ENCODE assay signal across 34 cellular contexts in the genomic region with DNA sequence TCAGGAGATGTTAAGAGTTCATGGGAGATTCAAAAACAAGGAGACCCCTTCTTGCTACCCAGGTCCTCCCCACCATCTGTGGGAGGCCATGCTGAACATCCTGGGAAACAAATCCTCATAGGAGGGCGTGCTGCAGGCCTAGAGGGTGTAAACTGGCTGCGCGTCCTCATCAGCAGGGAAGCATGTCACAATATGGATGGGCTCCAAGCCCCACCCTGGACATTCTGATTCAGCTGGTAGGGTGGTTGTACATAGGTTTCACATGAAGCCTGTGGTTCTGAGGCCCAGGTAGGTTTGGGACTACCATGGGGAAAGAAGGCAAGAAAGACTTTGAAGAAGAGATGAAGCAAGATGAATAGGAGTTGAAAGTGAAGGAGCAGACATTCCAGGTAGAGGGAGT. TPM values are rescaled to one million over a fixed set of nuclear protein-coding genes. Genes with fewer than 3 reads are reported as not detected.
"Had no signal": no experiment of that assay in that cellular context is flagged by ENCODE, and none has a peak within 500 bp of the region (broad histone marks: within the 10 kb centered on the region; RNA-seq: fewer than 3 reads in every experiment).

No MANE protein-coding gene starts in this region.

- H3K27ac Mint-ChIP-seq: activated B cell treated with CpG ODN at 0.5 μM for 24 hours; activated CD8-positive, alpha-beta T cell treated with anti-CD3 and anti-CD28 coated beads for 36 hours; activated naive CD8-positive, alpha-beta T cell; activated T-helper 17 cell treated with anti-CD3 and anti-CD28 coated beads, Interleukin-2, amount 50 U/mL, for 72 hours; T-helper 17 cell; T-helper 2 cell treated with Interferon-gamma antibody and Interleukin-4, amounts not matched to agents 5 μg/mL and 100 μg/mL, for 36 hours had no signal

- H3K27me3 Mint-ChIP-seq: activated B cell treated with CpG ODN at 0.5 μM for 24 hours had no signal

- H3K36me3 Mint-ChIP-seq: activated naive CD8-positive, alpha-beta T cell had no signal

- ATAC-seq: activated CD4-positive, CD25-positive, alpha-beta regulatory T cell treated with anti-CD3 and anti-CD28 coated beads, Interleukin-2, amount 50 U/mL, for 24 hours; activated CD8-positive, alpha-beta T cell treated with anti-CD3 and anti-CD28 coated beads for 36 hours; activated T-cell treated with anti-CD3 and anti-CD28 coated beads, Interleukin-2, amount 50 U/mL, for 4 hours; activated T-helper 17 cell treated with anti-CD3 and anti-CD28 coated beads, Interleukin-2, amount 50 U/mL, for 72 hours; gastroesophageal sphincter; heart right ventricle; T-helper 17 cell had no signal

- H3K4me3 ChIP-seq: cardiac muscle cell, colonic mucosa, esophagus muscularis mucosa, gastroesophageal sphincter, heart right ventricle had no signal

- H3K4me1 ChIP-seq: colonic mucosa had no signal

- H3K9me3 ChIP-seq: colonic mucosa, esophagus muscularis mucosa, gastroesophageal sphincter, heart right ventricle had no signal

- H3K27ac ChIP-seq: brain microvascular endothelial cell, cardiac muscle cell, colonic mucosa, esophagus muscularis mucosa, gastroesophageal sphincter, heart right ventricle, WERI-Rb-1 had no signal

- H3K27me3 ChIP-seq: cardiac muscle cell, colonic mucosa had no signal

- H3K4me3 Mint-ChIP-seq: activated B cell treated with CpG ODN at 0.5 μM for 24 hours; activated CD8-positive, alpha-beta T cell treated with anti-CD3 and anti-CD28 coated beads for 36 hours; activated naive CD8-positive, alpha-beta T cell; activated T-cell treated with anti-CD3 and anti-CD28 coated beads, Interleukin-2, amount 50 U/mL, for 4 hours; activated T-helper 17 cell treated with anti-CD3 and anti-CD28 coated beads, Interleukin-2, amount 50 U/mL, for 72 hours; T-helper 17 cell; T-helper 2 cell treated with Interferon-gamma antibody and Interleukin-4, amounts not matched to agents 5 μg/mL and 100 μg/mL, for 36 hours had no signal

- FAIRE-seq: astrocyte, endometrium, endothelial cell of umbilical vein had no signal

- DNase-seq: activated B cell treated with CpG ODN at 0.5 μM for 24 hours; activated CD4-positive, alpha-beta T cell treated with anti-CD3 and anti-CD28 coated beads for 48 hours; activated CD4-positive, alpha-beta T cell treated with anti-CD3 and anti-CD28 coated beads, Interleukin-2, amount 50 U/mL, for 1 hour; activated CD4-positive, alpha-beta T cell treated with anti-CD3 and anti-CD28 coated beads, Interleukin-2, amount 50 U/mL, for 48 hours; activated CD8-positive, alpha-beta memory T cell treated with anti-CD3 and anti-CD28 coated beads for 24 hours; activated CD8-positive, alpha-beta T cell treated with anti-CD3 and anti-CD28 coated beads for 36 hours; activated effector memory CD4-positive, alpha-beta T cell treated with Interleukin-2 at 50 U/mL for 16 hours; activated gamma-delta T cell treated with Interleukin-2 at 50 U/mL for 16 hours; activated naive CD4-positive, alpha-beta T cell treated with anti-CD3 and anti-CD28 coated beads, Interleukin-2, amount 50 U/mL, for 16 hours; activated naive CD4-positive, alpha-beta T cell treated with Interleukin-2 at 50 U/mL for 16 hours; activated T-cell treated with anti-CD3 and anti-CD28 coated beads, Interleukin-2, amount 50 U/mL, for 4 hours; amniotic stem cell; anterior cingulate cortex; brain microvascular endothelial cell; central memory CD4-positive, alpha-beta T cell; cerebellar nuclear complex; colonic mucosa; effector CD8-positive, alpha-beta T cell; foreskin melanocyte; heart right ventricle; T-helper 1 cell; T-helper 17 cell; T1000; WERI-Rb-1 had no signal

- H3K36me3 ChIP-seq: brain microvascular endothelial cell, cardiac muscle cell, colonic mucosa, esophagus muscularis mucosa, gastroesophageal sphincter, heart right ventricle, WERI-Rb-1 had no signal

- H3K9me3 Mint-ChIP-seq: activated B cell treated with CpG ODN at 0.5 μM for 24 hours; activated T-helper 17 cell treated with anti-CD3 and anti-CD28 coated beads, Interleukin-2, amount 50 U/mL, for 72 hours; T-helper 2 cell treated with Interferon-gamma antibody and Interleukin-4, amounts not matched to agents 5 μg/mL and 100 μg/mL, for 36 hours had no signal

RNA-seq across cellular contexts. Expression of a gene that starts 44.6 kb away (rescaled TPM):
- total RNA-seq: endothelial cell of umbilical vein had no signal
